In the genomic region with DNA sequence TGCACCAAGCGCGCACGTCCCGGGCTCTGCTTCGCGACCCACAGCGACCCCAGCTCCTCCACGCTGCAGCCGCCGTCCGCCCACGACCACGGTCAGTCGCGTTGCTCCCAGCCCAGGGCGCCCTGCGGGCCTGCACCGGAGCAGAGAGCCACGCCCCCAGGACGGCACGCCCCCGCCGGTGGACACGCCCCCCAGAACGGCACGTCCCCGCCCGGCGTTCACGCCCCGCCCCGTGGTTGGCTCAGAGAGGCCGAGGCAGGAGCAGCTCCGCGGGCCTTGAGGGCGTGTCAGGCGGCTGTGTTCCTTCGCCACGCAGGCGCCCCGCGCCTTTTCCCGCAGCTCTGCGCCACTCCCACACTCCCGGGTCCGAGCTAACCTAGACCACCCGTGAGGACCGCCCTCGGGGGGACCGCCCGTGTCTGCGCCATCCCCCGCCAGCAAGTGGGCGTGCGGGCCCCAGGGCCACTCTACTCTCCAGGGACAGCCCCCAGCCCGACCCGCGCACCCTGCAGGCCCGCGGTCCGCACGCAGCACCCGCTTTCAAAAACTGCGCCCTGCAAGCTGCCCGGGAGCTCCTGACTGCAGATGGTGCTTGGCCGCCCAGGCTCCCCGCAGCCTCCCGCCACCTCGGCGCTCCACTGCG, we compare ENCODE assay signal across 8 cellular contexts. TPM values are rescaled to one million over a fixed set of nuclear protein-coding genes. Genes with fewer than 3 reads are reported as not detected.
DNase-seq lines count a peak whose midpoint lies in the region; ATAC-seq and TF ChIP-seq lines count a peak whose summit lies in the region.

A gene with protein sequence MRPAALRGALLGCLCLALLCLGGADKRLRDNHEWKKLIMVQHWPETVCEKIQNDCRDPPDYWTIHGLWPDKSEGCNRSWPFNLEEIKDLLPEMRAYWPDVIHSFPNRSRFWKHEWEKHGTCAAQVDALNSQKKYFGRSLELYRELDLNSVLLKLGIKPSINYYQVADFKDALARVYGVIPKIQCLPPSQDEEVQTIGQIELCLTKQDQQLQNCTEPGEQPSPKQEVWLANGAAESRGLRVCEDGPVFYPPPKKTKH (minus strand): TSS at position 107 of the 643 bp plus-strand sequence. CDS start 368 bp downstream, outside the sequence.

- H3K27ac Mint-ChIP-seq in CD8-positive, alpha-beta T cell, result peak within 1 kb of the TSS; percentile 98

- peak within 1 kb of the TSS; percentile 53 for H2AK5ac ChIP-seq in mesenchymal stem cell (ENCODE audit: low read length, severe bottlenecking)

- peak within 1 kb of the TSS; percentile 75 for H3K4me3 ChIP-seq in CD8-positive, alpha-beta T cell (ENCODE audit: low read depth, low read length)
- H3K4me3 ChIP-seq in effector memory CD4-positive, alpha-beta T cell (ENCODE audit: insufficient read depth, low read depth, low read length, poor library complexity, severe bottlenecking), result peak within 1 kb of the TSS; percentile 96
- peak within 1 kb of the TSS; percentile 85 to 97 for H3K4me3 ChIP-seq in mesenchymal stem cell (ENCODE audit: insufficient read depth in 1 of 2, low read depth in 1 of 2, low read length in 2 of 2)

- ATAC-seq in CD8-positive, alpha-beta T cell, result peak; percentile 87
- peak; percentile 56 for ATAC-seq in GM19463 (IDR thresholded peaks at IDR 0.05; ENCODE audit: unreplicated experiment)

- peak within 1 kb of the TSS; percentile 85 for H3K9ac ChIP-seq in mesenchymal stem cell (ENCODE audit: low read length)

- H3K9me3 Mint-ChIP-seq in CD8-positive, alpha-beta T cell, result no peaks in the 10 kb centered on the region

- peak within 1 kb of the TSS; percentile 87 to 89 for H3K18ac ChIP-seq in mesenchymal stem cell (ENCODE audit: low read depth in 1 of 2, low read length in 2 of 2)

- peak within 1 kb of the TSS; percentile 6 to 83 for H2BK12ac ChIP-seq in mesenchymal stem cell (ENCODE audit: low read length in 2 of 2)

- H3K36me3 ChIP-seq in CD8-positive, alpha-beta T cell (ENCODE audit: insufficient read depth, low read length), result no peaks in the 10 kb centered on the region
- H3K36me3 ChIP-seq in effector memory CD4-positive, alpha-beta T cell (ENCODE audit: control insufficient read depth, insufficient read depth, low read length), result peaks cover 5% of the 10 kb centered on the region
- H3K36me3 ChIP-seq in mesenchymal stem cell (ENCODE audit: control insufficient read depth in 1 of 2, insufficient read depth in 2 of 2, low read depth in 1 of 2, low read length in 2 of 2), result peaks cover 0 to 10% of the 10 kb centered on the region in 2 experiments

- H3K4me1 Mint-ChIP-seq in CD8-positive, alpha-beta T cell (ENCODE audit: low read depth), result peaks cover 70% of the 10 kb centered on the region

- H3K27me3 Mint-ChIP-seq in CD8-positive, alpha-beta T cell (ENCODE audit: low read depth), result no peaks in the 10 kb centered on the region

- no peaks in the 10 kb centered on the region for H3K9me3 ChIP-seq in CD8-positive, alpha-beta T cell (ENCODE audit: low read length)
- no peaks in the 10 kb centered on the region for H3K9me3 ChIP-seq in effector memory CD4-positive, alpha-beta T cell (ENCODE audit: control insufficient read depth, low read length)
- no peaks in the 10 kb centered on the region for H3K9me3 ChIP-seq in mesenchymal stem cell (ENCODE audit: control insufficient read depth, low read length)

- H3K27me3 ChIP-seq in CD8-positive, alpha-beta T cell (ENCODE audit: insufficient read depth, low read length), result no peaks in the 10 kb centered on the region
- no peaks in the 10 kb centered on the region for H3K27me3 ChIP-seq in effector memory CD4-positive, alpha-beta T cell (replicated peaks; ENCODE audit: control insufficient read depth, insufficient read depth, low read length, poor library complexity, severe bottlenecking)
- H3K27me3 ChIP-seq in mesenchymal stem cell (ENCODE audit: control insufficient read depth in 1 of 2, insufficient read depth in 1 of 2, low read length in 2 of 2), result no peaks in the 10 kb centered on the region

- peak; percentile 96 to 100 (median 100) for DNase-seq in CD8-positive, alpha-beta T cell
- DNase-seq in HPDE6-E6E7 (ENCODE audit: extremely low spot score) (peak; percentile 75), NOMO-1 (lab: John Stamatoyannopoulos, UW; ENCODE audit: unreplicated experiment in 2 of 2) (peak; percentile 82 to 91), mesenchymal stem cell (peak; percentile 89)
- peak; percentile 95 to 98 for DNase-seq in activated CD8-positive, alpha-beta memory T cell treated with anti-CD3 and anti-CD28 coated beads for 4 hours (ENCODE audit: low read depth in 2 of 2)
- peak; percentile 96 to 97 (median 96) for DNase-seq in effector memory CD4-positive, alpha-beta T cell
- peak; percentile 94 for DNase-seq in stimulated activated CD8-positive, alpha-beta memory T cell treated with anti-CD3 and anti-CD28 coated beads, Interleukin-12 subunit alpha, Interleukin-12 subunit beta, amount 100 ng/mL, for 24 hours (ENCODE audit: extremely low read depth)

- POLR2A ChIA-PET in CD8-positive, alpha-beta T cell (lab: Charles Lee), result interaction anchor here (0.5 to 2.6 kb wide), 10 partner anchors 13 to 468 kb away, joined by 3 to 16 read pairs (median 4); a partner anchor contains a TSS

- TF ChIP-seq CTCF in CD8-positive, alpha-beta T cell (IDR thresholded peaks at IDR 0.05), result no peak

- intact Hi-C loops in CD8-positive, alpha-beta T cell (cut with DNase I, micrococcal nuclease), result loop anchor here (1.0 to 10.0 kb wide), 6 partner anchors 43 to 573 kb away; a partner anchor contains a TSS

- peaks cover 24% of the 10 kb centered on the region for H3K36me3 Mint-ChIP-seq in CD8-positive, alpha-beta T cell

- H3K4me1 ChIP-seq in CD8-positive, alpha-beta T cell (ENCODE audit: insufficient read depth, low read length), result peaks cover 68% of the 10 kb centered on the region
- peaks cover 71% of the 10 kb centered on the region for H3K4me1 ChIP-seq in effector memory CD4-positive, alpha-beta T cell (ENCODE audit: control insufficient read depth, insufficient read depth, low read length, poor library complexity, severe bottlenecking)
- peaks cover 26% of the 10 kb centered on the region for H3K4me1 ChIP-seq in mesenchymal stem cell (ENCODE audit: control insufficient read depth, insufficient read depth, low read depth, low read length)

- H3K14ac ChIP-seq in mesenchymal stem cell (ENCODE audit: low read length in 2 of 2), result peak within 1 kb of the TSS in 1 of 2 experiments; percentile 93

- peak within 1 kb of the TSS; percentile 93 for H3K4me3 Mint-ChIP-seq in CD8-positive, alpha-beta T cell

- H3K4me2 ChIP-seq in mesenchymal stem cell (ENCODE audit: low read length, poor library complexity, severe bottlenecking), result peak within 1 kb of the TSS; percentile 78

- H4K91ac ChIP-seq in mesenchymal stem cell (ENCODE audit: low read length), result peak within 1 kb of the TSS; percentile 74

- 1% methylated on average over 61 of the region's 71 CpGs for WGBS in mesenchymal stem cell

- H3K79me1 ChIP-seq in mesenchymal stem cell (replicated peaks; ENCODE audit: low read length, poor library complexity, severe bottlenecking), result peaks cover 15% of the 10 kb centered on the region

- peak within 1 kb of the TSS; percentile 90 to 91 for H3K4ac ChIP-seq in mesenchymal stem cell (ENCODE audit: low read depth in 1 of 2, low read length in 2 of 2)

- H2AFZ ChIP-seq in mesenchymal stem cell (ENCODE audit: low read depth, low read length), result peak within 1 kb of the TSS; percentile 90

- peak within 1 kb of the TSS; percentile 85 for H2BK5ac ChIP-seq in mesenchymal stem cell (ENCODE audit: low read depth, low read length, poor library complexity, severe bottlenecking)

- H2BK120ac ChIP-seq in mesenchymal stem cell (ENCODE audit: low read depth, low read length), result peak within 1 kb of the TSS; percentile 86

- CTCF ChIA-PET in CD8-positive, alpha-beta T cell (lab: Charles Lee), result interaction anchor here (0.9 to 10.8 kb wide), 5 partner anchors 10 to 174 kb away, joined by 3 to 132 read pairs (median 4); no protein-coding TSS in a partner anchor

- H3K23ac ChIP-seq in mesenchymal stem cell (ENCODE audit: low read length in 2 of 2), result peak within 1 kb of the TSS in 1 of 2 experiments; percentile 67

- H2BK15ac ChIP-seq in mesenchymal stem cell (ENCODE audit: low read depth, poor library complexity, severe bottlenecking), result peak within 1 kb of the TSS; percentile 38

- H4K8ac ChIP-seq in mesenchymal stem cell (ENCODE audit: low read length), result peak within 1 kb of the TSS; percentile 70

- H3K27ac ChIP-seq in CD8-positive, alpha-beta T cell (ENCODE audit: low read depth, low read length), result peak within 1 kb of the TSS; percentile 81
- peak within 1 kb of the TSS; percentile 82 for H3K27ac ChIP-seq in effector memory CD4-positive, alpha-beta T cell (ENCODE audit: insufficient read depth, low read length, poor library complexity, severe bottlenecking)
- peak within 1 kb of the TSS; percentile 82 for H3K27ac ChIP-seq in mesenchymal stem cell (ENCODE audit: low read length, poor library complexity, severe bottlenecking)

RNA-seq across cellular contexts. Expression of the gene that starts here (rescaled TPM):
- 10 to 100 TPM; 93.1 to 98.9 TPM for total RNA-seq in CD8-positive, alpha-beta T cell
- 27.7 TPM for polyA plus RNA-seq in mesenchymal stem cell (2013, experiment 1 of 2)
- polyA plus RNA-seq in mesenchymal stem cell (2013, experiment 2 of 2), result 28.0 TPM

Comparison
In these comparisons a context has a peak if more than half of its experiments do, and no peak if none do; other contexts are left out.
1. Peak in every context shown above with its lines: DNase-seq, ATAC-seq, H3K4me3 ChIP-seq and H3K27ac ChIP-seq.